9 cellular contexts compared by ENCODE assay signal in genomic region chr12:27733052-27733656, GRCh38. TPM values are rescaled to one million over a fixed set of nuclear protein-coding genes. Genes with fewer than 3 reads are reported as not detected.
A peak's percentile ranks its signal among the peaks of the same experiment; 100 is the strongest.
DNase-seq lines count a peak whose midpoint lies in the region; ATAC-seq lines count a peak whose summit lies in the region.
"Had no signal": no experiment of that assay in that cellular context is flagged by ENCODE, and none has a peak within 500 bp of the region (broad histone marks: within the 10 kb centered on the region; RNA-seq: fewer than 3 reads in every experiment).

No MANE protein-coding gene starts in this region.

- ATAC-seq in HG02610 (IDR thresholded peaks at IDR 0.05; ENCODE audit: unreplicated experiment), result peak; percentile 68
- ATAC-seq in activated T-cell treated with anti-CD3 and anti-CD28 coated beads, Interleukin-2, amount 50 U/mL, for 72 hours (replicated peaks in 1 of 2), result peak in 1 of 2 donors; percentile 45
- ATAC-seq in left ventricle myocardium superior, result peak; percentile 56
- peak; percentile 42 to 55 for ATAC-seq in stimulated activated naive B cell treated with anti-CD40 and anti-IgM and Interleukin-4, amounts not matched to agents 10 μg/mL and 1 μg/mL and 100 μg/mL, for 72 hours (replicated peaks)
- ATAC-seq in GM18498 (IDR thresholded peaks at IDR 0.05; ENCODE audit: unreplicated experiment), result no peak

- no peaks in the 10 kb centered on the region for H3K4me1 Mint-ChIP-seq in activated T-cell treated with anti-CD3 and anti-CD28 coated beads, Interleukin-2, amount 50 U/mL, for 72 hours (ENCODE audit: low read depth)
- peaks cover 0 to 2% of the 10 kb centered on the region in 2 donors for H3K4me1 Mint-ChIP-seq in stimulated activated naive B cell treated with anti-CD40 and anti-IgM and Interleukin-4, amounts not matched to agents 10 μg/mL and 1 μg/mL and 100 μg/mL, for 72 hours

- no peaks in the 10 kb centered on the region for H3K27me3 Mint-ChIP-seq in activated T-cell treated with anti-CD3 and anti-CD28 coated beads, Interleukin-2, amount 50 U/mL, for 72 hours (ENCODE audit: low read depth)
- H3K27me3 Mint-ChIP-seq in stimulated activated naive B cell treated with anti-CD40 and anti-IgM and Interleukin-4, amounts not matched to agents 10 μg/mL and 1 μg/mL and 100 μg/mL, for 72 hours, result no peaks in the 10 kb centered on the region
- H3K27me3 Mint-ChIP-seq: activated naive CD8-positive, alpha-beta T cell had no signal

- peak; percentile 37 for DNase-seq in SIG-M5 treated with dmso at 0.1 percent for 504 hours (lab: John Stamatoyannopoulos, UW; ENCODE audit: unreplicated experiment)
- no peak for DNase-seq in SIG-M5 (lab: John Stamatoyannopoulos, UW)
- DNase-seq in NCI-H2227 treated with DMSO at 0.1 percent for 48 hours (lab: John Stamatoyannopoulos, UW), result peak; percentile 20
- DNase-seq in activated T-cell treated with anti-CD3 and anti-CD28 coated beads, Interleukin-2, amount 50 U/mL, for 72 hours, result peak; percentile 21 to 36
- no peak for DNase-seq in left ventricle myocardium superior
- DNase-seq in stimulated activated naive B cell treated with anti-CD40 and anti-IgM and Interleukin-4, amounts not matched to agents 10 μg/mL and 1 μg/mL and 100 μg/mL, for 72 hours, result no peak

- no peaks in the 10 kb centered on the region for H3K9me3 Mint-ChIP-seq in activated T-cell treated with anti-CD3 and anti-CD28 coated beads, Interleukin-2, amount 50 U/mL, for 72 hours
- no peaks in the 10 kb centered on the region for H3K9me3 Mint-ChIP-seq in stimulated activated naive B cell treated with anti-CD40 and anti-IgM and Interleukin-4, amounts not matched to agents 10 μg/mL and 1 μg/mL and 100 μg/mL, for 72 hours

- no peak overlapping the region for H3K27ac Mint-ChIP-seq in activated T-cell treated with anti-CD3 and anti-CD28 coated beads, Interleukin-2, amount 50 U/mL, for 72 hours
- no peak overlapping the region for H3K27ac Mint-ChIP-seq in stimulated activated naive B cell treated with anti-CD40 and anti-IgM and Interleukin-4, amounts not matched to agents 10 μg/mL and 1 μg/mL and 100 μg/mL, for 72 hours
- H3K27ac Mint-ChIP-seq: activated naive CD8-positive, alpha-beta T cell had no signal

- intact Hi-C loops in left ventricle myocardium superior (cut with micrococcal nuclease), result loop anchor here (5.0 kb wide), 2 partner anchors 89 to 209 kb away; no protein-coding TSS in a partner anchor

- H3K36me3 Mint-ChIP-seq in activated T-cell treated with anti-CD3 and anti-CD28 coated beads, Interleukin-2, amount 50 U/mL, for 72 hours (ENCODE audit: insufficient read depth in 2 of 2), result peaks cover 6 to 11% of the 10 kb centered on the region in 2 donors
- H3K36me3 Mint-ChIP-seq in stimulated activated naive B cell treated with anti-CD40 and anti-IgM and Interleukin-4, amounts not matched to agents 10 μg/mL and 1 μg/mL and 100 μg/mL, for 72 hours, result peaks cover 18 to 45% of the 10 kb centered on the region in 2 donors

- H3K4me3 Mint-ChIP-seq in activated T-cell treated with anti-CD3 and anti-CD28 coated beads, Interleukin-2, amount 50 U/mL, for 72 hours, result no peak overlapping the region
- no peak overlapping the region for H3K4me3 Mint-ChIP-seq in stimulated activated naive B cell treated with anti-CD40 and anti-IgM and Interleukin-4, amounts not matched to agents 10 μg/mL and 1 μg/mL and 100 μg/mL, for 72 hours
- H3K4me3 Mint-ChIP-seq: activated naive CD8-positive, alpha-beta T cell had no signal

RNA-seq across cellular contexts. Expression of gene MRPS35, which starts 22.5 kb away (rescaled TPM):
- total RNA-seq in activated T-cell treated with anti-CD3 and anti-CD28 coated beads, Interleukin-2, amount 50 U/mL, for 72 hours, result 10 to 100 TPM; 49.7 to 64.0 TPM
- total RNA-seq in left ventricle myocardium superior, result 63.3 TPM

RNA-seq across cellular contexts. Expression of gene REP15, which starts 36.9 kb away (rescaled TPM):
- not detected for total RNA-seq in activated T-cell treated with anti-CD3 and anti-CD28 coated beads, Interleukin-2, amount 50 U/mL, for 72 hours
- 7.5 TPM for total RNA-seq in left ventricle myocardium superior

RNA-seq across cellular contexts. Expression of gene KLHL42, which starts 46.9 kb away (rescaled TPM):
- total RNA-seq in activated T-cell treated with anti-CD3 and anti-CD28 coated beads, Interleukin-2, amount 50 U/mL, for 72 hours, result 10 to 100 TPM in 1 of 2 donors, 1 to 10 TPM in 1; 9.8 to 10.7 TPM
- 6.4 TPM for total RNA-seq in left ventricle myocardium superior

RNA-seq across cellular contexts. Expression of gene MANSC4, which starts 46.9 kb away (rescaled TPM):
- not detected for total RNA-seq in activated T-cell treated with anti-CD3 and anti-CD28 coated beads, Interleukin-2, amount 50 U/mL, for 72 hours
- not detected for total RNA-seq in left ventricle myocardium superior

Comparison
In these comparisons a context has a peak if more than half of its experiments do, and no peak if none do; other contexts are left out.
1. DNase-seq: peak in SIG-M5 treated with dmso at 0.1 percent for 504 hours (single experiment), NCI-H2227 treated with DMSO at 0.1 percent for 48 hours (single experiment) and activated T-cell treated with anti-CD3 and anti-CD28 coated beads, Interleukin-2, amount 50 U/mL, for 72 hours (2 of 2); none in SIG-M5 (single experiment), left ventricle myocardium superior (single experiment) and stimulated activated naive B cell treated with anti-CD40 and anti-IgM and Interleukin-4, amounts not matched to agents 10 μg/mL and 1 μg/mL and 100 μg/mL, for 72 hours (single experiment).